In genomic region chr2:219385958-219386520, GRCh38 we compare ENCODE assay signal across 12 cellular contexts. TPM values are rescaled to one million over a fixed set of nuclear protein-coding genes. Genes with fewer than 3 reads are reported as not detected.
DNase-seq lines count a peak whose midpoint lies in the region; ATAC-seq, FAIRE-seq and TF ChIP-seq lines count a peak whose summit lies in the region.
"Had no signal": no experiment of that assay in that cellular context is flagged by ENCODE, and none has a peak within 500 bp of the region (broad histone marks: within the 10 kb centered on the region; RNA-seq: fewer than 3 reads in every experiment).

No MANE protein-coding gene starts in this region.

- H3K4me1 ChIP-seq in BLaER1 treated with 17β-estradiol and CSF1 and Interleukin-3, amounts not matched to agents 10 nM and 100 nM = peaks cover 16 to 32% (median 20%) of the 10 kb centered on the region in 10 experiments
- peaks cover 6% of the 10 kb centered on the region; the same call in 1 of the 2 replicates for H3K4me1 ChIP-seq in GM23248 (ENCODE audit: insufficient read depth)

- DNase-seq in GM23248 = no peak
- no peak for DNase-seq in activated naive CD8-positive, alpha-beta T cell treated with anti-CD3 and anti-CD28 coated beads, Interleukin-2, amount 50 U/mL, for 24 hours
- no peak for DNase-seq in naive B cell
- DNase-seq in HK-2 (ENCODE audit: unreplicated experiment) = no peak
- no peak for DNase-seq in iPS-NIHi7 (ENCODE audit: extremely low spot score)
- no peak for DNase-seq in GM12891 (ENCODE audit: insufficient read length, low spot score)
- DNase-seq: activated gamma-delta T cell, gastrocnemius medialis, MG63 had no signal

- H3K4me2 ChIP-seq in BLaER1 treated with 17β-estradiol and CSF1 and Interleukin-3, amounts not matched to agents 10 nM and 100 nM = peak overlapping the region; percentile 90 to 100 (median 95)
- H3K4me2 ChIP-seq in GM23248 (ENCODE audit: unreplicated experiment) = no peak overlapping the region

- H3K27me3 Mint-ChIP-seq in activated naive CD8-positive, alpha-beta T cell treated with anti-CD3 and anti-CD28 coated beads, Interleukin-2, amount 50 U/mL, for 24 hours = no peaks in the 10 kb centered on the region
- H3K27me3 Mint-ChIP-seq in naive B cell = no peaks in the 10 kb centered on the region

- H4K20me1 ChIP-seq in BLaER1 treated with 17β-estradiol and CSF1 and Interleukin-3, amounts not matched to agents 10 nM and 100 nM = peaks cover 0 to 63% (median 42%) of the 10 kb centered on the region in 11 experiments; a peak in 15 of 22 replicates
- H4K20me1 ChIP-seq in GM23248 (ENCODE audit: insufficient read depth) = no peaks in the 10 kb centered on the region

- peaks cover 28% of the 10 kb centered on the region for H3K4me1 Mint-ChIP-seq in activated naive CD8-positive, alpha-beta T cell treated with anti-CD3 and anti-CD28 coated beads, Interleukin-2, amount 50 U/mL, for 24 hours
- H3K4me1 Mint-ChIP-seq in naive B cell = peaks cover 14 to 28% (median 23%) of the 10 kb centered on the region in 3 donors

- FAIRE-seq in GM12891 (lab: Jason Lieb, UNC) = no peak

- no peaks in the 10 kb centered on the region for H3K27me3 ChIP-seq in BLaER1 treated with 17β-estradiol and CSF1 and Interleukin-3, amounts not matched to agents 10 nM and 100 nM
- no peaks in the 10 kb centered on the region for H3K27me3 ChIP-seq in GM23248 (replicated peaks; ENCODE audit: insufficient read depth)
- H3K27me3 ChIP-seq: gastrocnemius medialis, MG63 had no signal

- H3F3A ChIP-seq in GM23248 (ENCODE audit: insufficient read depth) = no peaks in the 10 kb centered on the region

- in situ Hi-C loops in GM23248 (cut with MboI) = no loop called here

- no peak overlapping the region for H3K27ac Mint-ChIP-seq in activated naive CD8-positive, alpha-beta T cell treated with anti-CD3 and anti-CD28 coated beads, Interleukin-2, amount 50 U/mL, for 24 hours
- H3K27ac Mint-ChIP-seq in naive B cell = peak overlapping the region in 3 of 6 donors; percentile 37 to 98 (median 78)

- no peak for ATAC-seq in activated naive CD8-positive, alpha-beta T cell treated with anti-CD3 and anti-CD28 coated beads, Interleukin-2, amount 50 U/mL, for 24 hours
- no peak for ATAC-seq in naive B cell (ENCODE audit: low read depth in 2 of 2)
- ATAC-seq in GM21529 (IDR thresholded peaks at IDR 0.05; ENCODE audit: unreplicated experiment) = no peak

- H3K9me3 ChIP-seq in BLaER1 treated with 17β-estradiol and CSF1 and Interleukin-3, amounts not matched to agents 10 nM and 100 nM (replicated peaks in 1 of 11) = peaks cover 0 to 9% (median 7%) of the 10 kb centered on the region in 11 experiments; a peak in 7 of 22 replicates
- no peaks in the 10 kb centered on the region for H3K9me3 ChIP-seq in GM23248 (ENCODE audit: low read depth)
- H3K9me3 ChIP-seq: gastrocnemius medialis, MG63 had no signal

- peak overlapping the region in 3 of 11 experiments; percentile 90 to 95 (median 93); a peak in 4 of 22 replicates for H3K27ac ChIP-seq in BLaER1 treated with 17β-estradiol and CSF1 and Interleukin-3, amounts not matched to agents 10 nM and 100 nM
- H3K27ac ChIP-seq in GM23248 = no peak overlapping the region
- H3K27ac ChIP-seq: parathyroid adenoma had no signal

- 96 to 98% methylated on average over 19 of the region's 19 CpGs for WGBS in GM23248 (ENCODE audit: low coverage in 1 of 2, low lambda C conversion rate in 2 of 2, missing lambda C conversion rate in 2 of 2), 2 experiments

- H2AFZ ChIP-seq in GM23248 = no peak overlapping the region

- no peaks in the 10 kb centered on the region for H3K9me2 ChIP-seq in GM23248 (ENCODE audit: insufficient read depth)

- H3K4me3 Mint-ChIP-seq in activated naive CD8-positive, alpha-beta T cell treated with anti-CD3 and anti-CD28 coated beads, Interleukin-2, amount 50 U/mL, for 24 hours = peak overlapping the region; percentile 97
- H3K4me3 Mint-ChIP-seq in naive B cell = peak overlapping the region in 7 of 8 donors; percentile 21 to 99 (median 96)

- no peak for TF ChIP-seq POLR2A in GM12891 (IDR thresholded peaks at IDR 0.05; ENCODE audit: low read depth, low read length)

- H3K9ac ChIP-seq in BLaER1 treated with 17β-estradiol and CSF1 and Interleukin-3, amounts not matched to agents 10 nM and 100 nM = peak overlapping the region in 10 of 11 experiments; percentile 83 to 96 (median 91); a peak in 15 of 22 replicates
- H3K9ac ChIP-seq in GM23248 = peak overlapping the region; percentile 89; the same call in 1 of the 2 replicates
- H3K9ac ChIP-seq: parathyroid adenoma had no signal

- H3K4me3 ChIP-seq in BLaER1 treated with 17β-estradiol and CSF1 and Interleukin-3, amounts not matched to agents 10 nM and 100 nM = peak overlapping the region in 8 of 10 experiments; percentile 76 to 90 (median 85); a peak in 14 of 20 replicates
- H3K4me3 ChIP-seq in GM23248 = peak overlapping the region; percentile 76; the same call in 1 of the 2 replicates

- no peaks in the 10 kb centered on the region for H3K9me3 Mint-ChIP-seq in activated naive CD8-positive, alpha-beta T cell treated with anti-CD3 and anti-CD28 coated beads, Interleukin-2, amount 50 U/mL, for 24 hours
- no peaks in the 10 kb centered on the region for H3K9me3 Mint-ChIP-seq in naive B cell

- peaks cover 36% of the 10 kb centered on the region for H3K36me3 Mint-ChIP-seq in activated naive CD8-positive, alpha-beta T cell treated with anti-CD3 and anti-CD28 coated beads, Interleukin-2, amount 50 U/mL, for 24 hours (ENCODE audit: low read depth)
- H3K36me3 Mint-ChIP-seq in naive B cell = peaks cover 13 to 29% of the 10 kb centered on the region in 2 donors

- peaks cover 55 to 59% (median 56%) of the 10 kb centered on the region in 11 experiments for H3K36me3 ChIP-seq in BLaER1 treated with 17β-estradiol and CSF1 and Interleukin-3, amounts not matched to agents 10 nM and 100 nM
- peaks cover 11% of the 10 kb centered on the region; the same call in 1 of the 2 replicates for H3K36me3 ChIP-seq in GM23248 (ENCODE audit: low read depth)

- peaks cover 6% of the 10 kb centered on the region for H3K79me2 ChIP-seq in GM23248 (ENCODE audit: insufficient read depth)
- H3K79me2 ChIP-seq: parathyroid adenoma had no signal

TF ChIP-seq in GM12891, 5 proteins besides CTCF, POLR2A, EP300 and RAD21:
- TF ChIP-seq POLR2AphosphoS5 (IDR thresholded peaks at IDR 0.05; ENCODE audit: low read depth, low read length) (no peak), TAF1 (IDR thresholded peaks at IDR 0.05; ENCODE audit: low read depth, low read length) (no peak), SPI1 (IDR thresholded peaks at IDR 0.05; ENCODE audit: low read depth, low read length) (no peak), PAX5 (IDR thresholded peaks at IDR 0.05; ENCODE audit: insufficient read depth, low read length, severe bottlenecking) (no peak)
TF ChIP-seq in GM12891: peak in this region for 0.

RNA-seq across cellular contexts. Expression of gene DNPEP, which starts 1.7 kb away (rescaled TPM):
- 79.8 and 84.5 TPM in 2 replicates for total RNA-seq in GM23248 (2014; rRNA removed; shearing (Covaris generic))
- polyA plus RNA-seq in GM23248 (2016; fragmentation: Nextera tagmentation; extraction: Ambion mirVana) (54.5 and 57.5 TPM in 2 replicates), naive B cell (ENCODE audit: low read depth in 6 of 6) (10 to 100 TPM; 49.4 to 78.6 (median 56.3) TPM)
- 50.7 TPM for polyA plus RNA-seq in GM12891 (2012; ENCODE audit: low read depth, missing spikeins)

RNA-seq across cellular contexts. Expression of gene DES, which starts 32.1 kb away (rescaled TPM):
- 0.51 and 2.7 TPM in 2 replicates for total RNA-seq in GM23248 (2014; rRNA removed; shearing (Covaris generic))
- polyA plus RNA-seq in GM23248 (2016; fragmentation: Nextera tagmentation; extraction: Ambion mirVana) = 0.75 and 1.1 TPM in 2 replicates
- not detected for polyA plus RNA-seq in naive B cell (ENCODE audit: low read depth in 6 of 6)
- not detected for polyA plus RNA-seq in GM12891 (2012; ENCODE audit: low read depth, missing spikeins)

RNA-seq across cellular contexts. Expression of gene SPEG, which starts 48.6 kb away (rescaled TPM):
- total RNA-seq in GM23248 (2014; rRNA removed; shearing (Covaris generic)) = 26.5 and 32.1 TPM in 2 replicates
- polyA plus RNA-seq in GM23248 (2016; fragmentation: Nextera tagmentation; extraction: Ambion mirVana) (6.8 and 9.4 TPM in 2 replicates), naive B cell (ENCODE audit: low read depth in 6 of 6) (under 1 TPM in 1 of 6 donors, not detected in 5; 0.18 TPM)
- polyA plus RNA-seq in GM12891 (2012; ENCODE audit: low read depth, missing spikeins) = not detected

RNA-seq across cellular contexts. Expression of gene RESP18, which starts 53.5 kb away (rescaled TPM):
- not detected in 2 replicates for total RNA-seq in GM23248 (2014; rRNA removed; shearing (Covaris generic))
- polyA plus RNA-seq in GM23248 (2016; fragmentation: Nextera tagmentation; extraction: Ambion mirVana) (not detected in 2 replicates), naive B cell (ENCODE audit: low read depth in 6 of 6) (not detected)
- polyA plus RNA-seq in GM12891 (2012; ENCODE audit: low read depth, missing spikeins) = not detected
- total RNA-seq: gastrocnemius medialis had no signal
